Comparison of ENCODE assay signal across 11 cellular contexts in the genomic region with DNA sequence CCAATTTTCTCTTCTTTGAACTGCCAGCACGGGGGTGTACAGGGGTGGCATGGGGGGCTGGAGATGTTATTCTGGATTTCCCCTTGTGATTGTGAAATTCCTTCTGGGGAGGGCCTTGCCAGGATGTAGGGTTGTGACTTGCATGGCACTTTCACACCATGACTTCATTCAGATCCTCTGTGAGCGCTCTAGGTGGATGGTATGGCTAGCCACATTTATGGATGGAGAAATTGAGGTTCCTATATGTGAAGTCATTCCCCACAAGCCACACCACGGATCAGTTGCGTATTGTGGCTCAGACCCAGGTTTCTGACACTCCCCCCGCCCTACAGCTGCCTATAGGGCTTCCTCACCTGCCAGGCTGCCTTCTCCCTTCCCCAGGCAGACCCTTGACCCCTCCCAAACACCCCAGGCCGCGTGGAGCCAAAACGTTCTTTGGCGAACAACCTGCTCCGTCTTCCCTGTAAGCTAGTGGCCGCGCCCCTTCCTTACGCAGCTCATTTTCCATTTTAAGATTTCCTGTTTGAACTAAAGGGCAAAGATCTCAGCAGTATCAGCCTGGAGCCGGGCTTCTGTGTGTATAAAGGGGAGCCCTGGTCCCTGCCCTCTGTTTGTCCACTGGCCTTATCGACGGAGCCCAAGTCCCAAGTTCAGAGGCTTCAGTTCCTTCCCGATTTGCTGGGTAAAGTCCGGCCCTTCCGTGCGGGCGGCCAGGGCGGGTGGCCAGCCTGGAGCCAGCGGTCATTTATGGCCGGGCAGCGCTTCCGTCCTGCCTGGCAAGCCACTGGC.
DNase-seq lines count a peak whose midpoint lies in the region; ATAC-seq, FAIRE-seq and TF ChIP-seq lines count a peak whose summit lies in the region.
"Had no signal": no experiment of that assay in that cellular context is flagged by ENCODE, and none has a peak within 500 bp of the region (broad histone marks: within the 10 kb centered on the region; RNA-seq: fewer than 3 reads in every experiment).

No MANE protein-coding gene starts in this region.

- 17 to 27% methylated on average over 26 of the region's 26 CpGs for WGBS in pancreas, 2 donors

- FAIRE-seq in pancreas (lab: Jason Lieb, UNC): no peak
- FAIRE-seq: islet of Langerhans had no signal

- no peaks in the 10 kb centered on the region for H3K9me3 Mint-ChIP-seq in endothelial cell (ENCODE audit: unreplicated experiment)
- H3K9me3 Mint-ChIP-seq: activated T-cell treated with anti-CD3 and anti-CD28 coated beads, Interleukin-2, amount 50 U/mL, for 72 hours had no signal

- no peak overlapping the region for H3K27ac Mint-ChIP-seq in endothelial cell (ENCODE audit: unreplicated experiment)
- H3K27ac Mint-ChIP-seq: activated T-cell treated with anti-CD3 and anti-CD28 coated beads, Interleukin-2, amount 50 U/mL, for 72 hours had no signal

- peak; percentile 37 for DNase-seq in CD1c-positive myeloid dendritic cell (ENCODE audit: extremely low spot score)
- DNase-seq in NOMO-1 treated with DMSO at 0.1 percent for 48 hours (lab: John Stamatoyannopoulos, UW; ENCODE audit: unreplicated experiment): peak; percentile 61
- peak; percentile 13 for DNase-seq in fibroblast of villous mesenchyme (ENCODE audit: low read depth)
- DNase-seq in pancreas: peak; percentile 40 to 69 (median 52)
- DNase-seq in endothelial cell (ENCODE audit: low spot score): no peak
- no peak for DNase-seq in activated CD4-positive, alpha-beta T cell treated with anti-CD3 and anti-CD28 coated beads, Interleukin-2, amount 50 U/mL, for 48 hours
- DNase-seq in effector CD8-positive, alpha-beta T cell (lab: John Stamatoyannopoulos, UW): no peak
- DNase-seq: NCI-H2171 treated with DMSO at 0.1 percent for 48 hours had no signal

- intact Hi-C loops in pancreas (cut with DNase I): no loop called here

- H3K27me3 Mint-ChIP-seq in endothelial cell (ENCODE audit: unreplicated experiment): peaks cover 3% of the 10 kb centered on the region

- H3K4me1 ChIP-seq in pancreas: peaks cover 0 to 5% (median 0%) of the 10 kb centered on the region in 3 donors

- no peaks in the 10 kb centered on the region for H3K27me3 ChIP-seq in pancreas

- H3K4me1 Mint-ChIP-seq in endothelial cell (ENCODE audit: unreplicated experiment): no peaks in the 10 kb centered on the region

- no peaks in the 10 kb centered on the region for H3K9me3 ChIP-seq in pancreas

- H3K36me3 ChIP-seq in pancreas: no peaks in the 10 kb centered on the region

- H3K27ac ChIP-seq in pancreas: peak overlapping the region in 2 of 4 donors; percentile 43 to 50

- peak overlapping the region; percentile 18 for H3K4me3 ChIP-seq in fibroblast of villous mesenchyme (ENCODE audit: low read depth, low read length)
- peak overlapping the region in 3 of 4 donors; percentile 10 to 35 (median 26) for H3K4me3 ChIP-seq in pancreas

- H3K36me3 Mint-ChIP-seq in endothelial cell (ENCODE audit: low read depth, unreplicated experiment): no peaks in the 10 kb centered on the region

- ATAC-seq in pancreas: peak; percentile 74 to 86 (median 84)
- no peak for ATAC-seq in GM21360 (IDR thresholded peaks at IDR 0.05; ENCODE audit: unreplicated experiment)

- no peak overlapping the region for H3K4me3 Mint-ChIP-seq in endothelial cell (ENCODE audit: unreplicated experiment)
- H3K4me3 Mint-ChIP-seq: activated T-cell treated with anti-CD3 and anti-CD28 coated beads, Interleukin-2, amount 50 U/mL, for 72 hours had no signal

- TF ChIP-seq CTCF in fibroblast of villous mesenchyme (IDR thresholded peaks at IDR 0.05; ENCODE audit: insufficient read depth, low read depth, low read length): no peak
- no peak for TF ChIP-seq CTCF in pancreas (IDR thresholded peaks at IDR 0.05)
- no peak for TF ChIP-seq CTCF in endothelial cell (IDR thresholded peaks at IDR 0.05; ENCODE audit: unreplicated experiment)

Comparison
In these comparisons a context has a peak if more than half of its experiments do, and no peak if none do; other contexts are left out.
1. DNase-seq: peak in CD1c-positive myeloid dendritic cell (single experiment), NOMO-1 treated with DMSO at 0.1 percent for 48 hours (single experiment), fibroblast of villous mesenchyme (single experiment) and pancreas (6 of 6); none in endothelial cell (single experiment), activated CD4-positive, alpha-beta T cell treated with anti-CD3 and anti-CD28 coated beads, Interleukin-2, amount 50 U/mL, for 48 hours (0 of 2) and effector CD8-positive, alpha-beta T cell (single experiment).